1 cellular context compared by ENCODE assay signal in the genomic region with DNA sequence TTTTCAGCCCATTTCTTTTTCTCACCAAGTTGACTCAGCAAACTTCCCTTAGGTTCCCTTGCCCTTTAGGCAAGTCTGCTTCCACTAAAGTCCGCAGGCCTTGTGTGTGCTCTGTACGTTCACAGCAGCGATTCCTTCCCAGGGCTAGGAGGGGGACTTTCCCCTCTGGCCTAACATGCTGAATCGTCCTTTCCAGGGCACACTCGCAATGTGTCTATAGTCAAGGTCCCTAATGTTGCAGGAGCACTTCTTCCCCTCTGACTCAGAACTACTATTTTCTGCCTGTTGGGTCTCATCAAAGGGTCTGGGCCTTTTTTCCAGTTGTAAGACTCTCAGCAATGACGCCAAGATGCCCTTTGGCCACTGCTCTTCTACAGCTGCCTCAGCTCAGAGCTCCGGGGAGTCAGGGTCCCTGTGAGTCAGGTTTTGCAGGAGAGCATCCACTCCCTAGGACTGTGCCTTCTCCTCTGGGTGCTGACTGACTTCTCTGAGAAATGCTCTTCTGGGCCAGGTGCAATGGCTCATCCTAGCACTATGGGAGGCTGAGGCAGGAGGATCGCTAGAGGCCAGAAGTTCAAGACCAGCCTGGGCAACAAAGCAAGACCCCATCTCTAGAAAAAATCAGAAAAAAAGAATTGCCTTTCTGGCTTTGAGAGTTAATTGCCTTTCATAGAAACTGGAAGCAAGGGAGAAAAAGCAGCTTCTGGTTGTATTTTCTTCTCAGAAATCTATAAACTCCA.
TF ChIP-seq lines count a peak whose summit lies in the region.

No MANE protein-coding gene starts in this region.

TF ChIP-seq in HepG2, 621 proteins besides CTCF, POLR2A, EP300 and RAD21 (continued from another document and continues in another):
- TF ChIP-seq PBX2 (CRISPR knock-in tag; IDR thresholded peaks at IDR 0.05): no peak
- TF ChIP-seq TBP (CRISPR knock-in tag; IDR thresholded peaks at IDR 0.05): no peak
- no peak for TF ChIP-seq THAP11 (CRISPR knock-in tag; IDR thresholded peaks at IDR 0.05)
- TF ChIP-seq ETV6 (CRISPR knock-in tag; conservative IDR thresholded peaks at IDR 0.05): no peak
- TF ChIP-seq ZNF879 (CRISPR knock-in tag; IDR thresholded peaks at IDR 0.05): no peak
- no peak for TF ChIP-seq ZNF749 (CRISPR knock-in tag; IDR thresholded peaks at IDR 0.05; ENCODE audit: borderline replicate concordance)
- no peak for TF ChIP-seq ZNF343 (CRISPR knock-in tag; IDR thresholded peaks at IDR 0.05)
- TF ChIP-seq AHR (CRISPR knock-in tag; IDR thresholded peaks at IDR 0.05): peak; percentile 80; the same call in 1 of the 2 replicates
- TF ChIP-seq ZNF784 (CRISPR knock-in tag; IDR thresholded peaks at IDR 0.05; ENCODE audit: borderline replicate concordance): no peak
- 0 out of 2 replicates have a peak, but pooled peaks have one; percentile 62 for TF ChIP-seq ZNF788 (CRISPR knock-in tag; IDR thresholded peaks at IDR 0.05; ENCODE audit: borderline replicate concordance)
- TF ChIP-seq EED (CRISPR knock-in tag; IDR thresholded peaks at IDR 0.05): no peak
- TF ChIP-seq SOX5 (CRISPR knock-in tag; IDR thresholded peaks at IDR 0.05; ENCODE audit: borderline replicate concordance): no peak
- no peak; the same call in 1 of the 2 replicates for TF ChIP-seq MYC (CRISPR knock-in tag; IDR thresholded peaks at IDR 0.05; ENCODE audit: borderline replicate concordance)
- TF ChIP-seq PHF8 (CRISPR knock-in tag; IDR thresholded peaks at IDR 0.05): no peak
- no peak for TF ChIP-seq FOXA1 (IDR thresholded peaks at IDR 0.05)
- 0 out of 2 replicates have a peak, but pooled peaks have one; percentile 13 for TF ChIP-seq FOXA1 (CRISPR knock-in tag; IDR thresholded peaks at IDR 0.05)
- TF ChIP-seq KMT2A (CRISPR knock-in tag; IDR thresholded peaks at IDR 0.05): 0 out of 2 replicates have a peak, but pooled peaks have one; percentile 26
- TF ChIP-seq SRSF4 (IDR thresholded peaks at IDR 0.05; ENCODE audit: low read depth, low read length, poor library complexity, severe bottlenecking): no peak
- no peak; the same call in 1 of the 2 replicates for TF ChIP-seq GZF1 (CRISPR knock-in tag; IDR thresholded peaks at IDR 0.05)
- no peak for TF ChIP-seq KLF9 (CRISPR knock-in tag; IDR thresholded peaks at IDR 0.05; ENCODE audit: low read depth)
- TF ChIP-seq NRL (CRISPR knock-in tag; IDR thresholded peaks at IDR 0.05; ENCODE audit: borderline replicate concordance): no peak; the same call in 1 of the 2 replicates
- 0 out of 2 replicates have a peak, but pooled peaks have one; percentile 67 for TF ChIP-seq ZNF235 (CRISPR knock-in tag; IDR thresholded peaks at IDR 0.05; ENCODE audit: borderline replicate concordance)
- TF ChIP-seq MEIS2 (CRISPR knock-in tag; IDR thresholded peaks at IDR 0.05): no peak
- peak; percentile 94 for TF ChIP-seq ZNF121 (CRISPR knock-in tag; IDR thresholded peaks at IDR 0.05)
- peak; percentile 57 to 79 for TF ChIP-seq MAFK (conservative IDR thresholded peaks at IDR 0.05 in 1 of 2, IDR thresholded peaks at IDR 0.05 in 1 of 2; ENCODE audit: low read length in 2 of 2)
- TF ChIP-seq, protein P1, sequence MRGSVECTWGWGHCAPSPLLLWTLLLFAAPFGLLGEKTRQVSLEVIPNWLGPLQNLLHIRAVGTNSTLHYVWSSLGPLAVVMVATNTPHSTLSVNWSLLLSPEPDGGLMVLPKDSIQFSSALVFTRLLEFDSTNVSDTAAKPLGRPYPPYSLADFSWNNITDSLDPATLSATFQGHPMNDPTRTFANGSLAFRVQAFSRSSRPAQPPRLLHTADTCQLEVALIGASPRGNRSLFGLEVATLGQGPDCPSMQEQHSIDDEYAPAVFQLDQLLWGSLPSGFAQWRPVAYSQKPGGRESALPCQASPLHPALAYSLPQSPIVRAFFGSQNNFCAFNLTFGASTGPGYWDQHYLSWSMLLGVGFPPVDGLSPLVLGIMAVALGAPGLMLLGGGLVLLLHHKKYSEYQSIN (CRISPR knock-in tag; IDR thresholded peaks at IDR 0.05; ENCODE audit: borderline replicate concordance): no peak
- TF ChIP-seq, protein P2, sequence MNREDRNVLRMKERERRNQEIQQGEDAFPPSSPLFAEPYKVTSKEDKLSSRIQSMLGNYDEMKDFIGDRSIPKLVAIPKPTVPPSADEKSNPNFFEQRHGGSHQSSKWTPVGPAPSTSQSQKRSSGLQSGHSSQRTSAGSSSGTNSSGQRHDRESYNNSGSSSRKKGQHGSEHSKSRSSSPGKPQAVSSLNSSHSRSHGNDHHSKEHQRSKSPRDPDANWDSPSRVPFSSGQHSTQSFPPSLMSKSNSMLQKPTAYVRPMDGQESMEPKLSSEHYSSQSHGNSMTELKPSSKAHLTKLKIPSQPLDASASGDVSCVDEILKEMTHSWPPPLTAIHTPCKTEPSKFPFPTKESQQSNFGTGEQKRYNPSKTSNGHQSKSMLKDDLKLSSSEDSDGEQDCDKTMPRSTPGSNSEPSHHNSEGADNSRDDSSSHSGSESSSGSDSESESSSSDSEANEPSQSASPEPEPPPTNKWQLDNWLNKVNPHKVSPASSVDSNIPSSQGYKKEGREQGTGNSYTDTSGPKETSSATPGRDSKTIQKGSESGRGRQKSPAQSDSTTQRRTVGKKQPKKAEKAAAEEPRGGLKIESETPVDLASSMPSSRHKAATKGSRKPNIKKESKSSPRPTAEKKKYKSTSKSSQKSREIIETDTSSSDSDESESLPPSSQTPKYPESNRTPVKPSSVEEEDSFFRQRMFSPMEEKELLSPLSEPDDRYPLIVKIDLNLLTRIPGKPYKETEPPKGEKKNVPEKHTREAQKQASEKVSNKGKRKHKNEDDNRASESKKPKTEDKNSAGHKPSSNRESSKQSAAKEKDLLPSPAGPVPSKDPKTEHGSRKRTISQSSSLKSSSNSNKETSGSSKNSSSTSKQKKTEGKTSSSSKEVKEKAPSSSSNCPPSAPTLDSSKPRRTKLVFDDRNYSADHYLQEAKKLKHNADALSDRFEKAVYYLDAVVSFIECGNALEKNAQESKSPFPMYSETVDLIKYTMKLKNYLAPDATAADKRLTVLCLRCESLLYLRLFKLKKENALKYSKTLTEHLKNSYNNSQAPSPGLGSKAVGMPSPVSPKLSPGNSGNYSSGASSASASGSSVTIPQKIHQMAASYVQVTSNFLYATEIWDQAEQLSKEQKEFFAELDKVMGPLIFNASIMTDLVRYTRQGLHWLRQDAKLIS (CRISPR knock-in tag; IDR thresholded peaks at IDR 0.05): 0 out of 2 replicates have a peak, but pooled peaks have one; percentile 29
- no peak for TF ChIP-seq ZBTB4 (CRISPR knock-in tag; IDR thresholded peaks at IDR 0.05; ENCODE audit: borderline replicate concordance)
- TF ChIP-seq PRDM10 (CRISPR knock-in tag; IDR thresholded peaks at IDR 0.05; ENCODE audit: low read depth): no peak; the same call in 1 of the 2 replicates
- peak; percentile 27; the same call in 1 of the 2 replicates for TF ChIP-seq THRA (CRISPR knock-in tag; IDR thresholded peaks at IDR 0.05; ENCODE audit: borderline replicate concordance)
- TF ChIP-seq, protein P3, sequence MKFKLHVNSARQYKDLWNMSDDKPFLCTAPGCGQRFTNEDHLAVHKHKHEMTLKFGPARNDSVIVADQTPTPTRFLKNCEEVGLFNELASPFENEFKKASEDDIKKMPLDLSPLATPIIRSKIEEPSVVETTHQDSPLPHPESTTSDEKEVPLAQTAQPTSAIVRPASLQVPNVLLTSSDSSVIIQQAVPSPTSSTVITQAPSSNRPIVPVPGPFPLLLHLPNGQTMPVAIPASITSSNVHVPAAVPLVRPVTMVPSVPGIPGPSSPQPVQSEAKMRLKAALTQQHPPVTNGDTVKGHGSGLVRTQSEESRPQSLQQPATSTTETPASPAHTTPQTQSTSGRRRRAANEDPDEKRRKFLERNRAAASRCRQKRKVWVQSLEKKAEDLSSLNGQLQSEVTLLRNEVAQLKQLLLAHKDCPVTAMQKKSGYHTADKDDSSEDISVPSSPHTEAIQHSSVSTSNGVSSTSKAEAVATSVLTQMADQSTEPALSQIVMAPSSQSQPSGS (CRISPR knock-in tag; IDR thresholded peaks at IDR 0.05): no peak
- TF ChIP-seq SAFB2 (CRISPR knock-in tag; IDR thresholded peaks at IDR 0.05; ENCODE audit: borderline replicate concordance, low read depth): no peak
- no peak for TF ChIP-seq KDM4B (CRISPR knock-in tag; IDR thresholded peaks at IDR 0.05)
- TF ChIP-seq TCF7 (IDR thresholded peaks at IDR 0.05; ENCODE audit: low read depth): 0 out of 2 replicates have a peak, but pooled peaks have one; percentile 33
- no peak for TF ChIP-seq ZIK1 (CRISPR knock-in tag; IDR thresholded peaks at IDR 0.05; ENCODE audit: borderline replicate concordance, low read depth)
- TF ChIP-seq NR2F1 (CRISPR knock-in tag; IDR thresholded peaks at IDR 0.05): no peak
- no peak for TF ChIP-seq HOMEZ (CRISPR knock-in tag; IDR thresholded peaks at IDR 0.05; ENCODE audit: low read depth)
- no peak for TF ChIP-seq RARA (CRISPR knock-in tag; IDR thresholded peaks at IDR 0.05)
